In the genomic region with DNA sequence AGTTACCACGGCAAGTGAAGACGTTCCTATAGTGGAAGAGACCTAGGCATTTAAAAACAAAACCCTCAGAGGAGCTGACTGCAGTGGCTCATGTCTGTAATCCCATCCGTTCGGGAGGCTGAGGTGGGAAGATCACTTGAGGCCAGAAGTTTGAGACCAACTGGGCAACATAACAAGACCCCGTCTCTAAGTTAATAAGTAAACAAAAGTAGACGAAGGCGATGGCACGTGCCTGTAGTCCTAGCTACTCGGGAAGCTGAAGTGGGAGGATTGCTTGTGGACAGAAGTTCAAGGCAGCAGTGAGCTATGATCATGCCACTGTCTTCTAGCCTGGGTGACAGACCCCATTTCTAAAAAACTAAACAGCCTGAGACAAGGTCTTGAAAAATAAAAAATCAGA, we compare ENCODE assay signal across 21 cellular contexts. TPM values are rescaled to one million over a fixed set of nuclear protein-coding genes. Genes with fewer than 3 reads are reported as not detected.
DNase-seq lines count a peak whose midpoint lies in the region; ATAC-seq, FAIRE-seq and TF ChIP-seq lines count a peak whose summit lies in the region.
"Had no signal": no experiment of that assay in that cellular context is flagged by ENCODE, and none has a peak within 500 bp of the region (broad histone marks: within the 10 kb centered on the region; RNA-seq: fewer than 3 reads in every experiment).

No MANE protein-coding gene starts in this region.

- peaks cover 12% of the 10 kb centered on the region for H3K36me3 Mint-ChIP-seq in activated CD4-positive, alpha-beta memory T cell treated with anti-CD3 and anti-CD28 coated beads for 36 hours
- peaks cover 3% of the 10 kb centered on the region for H3K36me3 Mint-ChIP-seq in memory B cell

- intact Hi-C loops in HepG2 (cut with micrococcal nuclease; ENCODE audit: unreplicated experiment): no loop called here
- intact Hi-C loops in right lobe of liver (cut with DNase I): no loop called here
- intact Hi-C loops in activated CD4-positive, alpha-beta memory T cell treated with anti-CD3 and anti-CD28 coated beads for 36 hours (cut with micrococcal nuclease): loop anchor here (10.0 kb wide), 1 partner anchor 408 kb away; no protein-coding TSS in a partner anchor

- in situ Hi-C loops in HepG2 (cut with HindIII; ENCODE audit: extremely low pct_ligation_motif_present, low pct_unique_long_range_greater_than_20kb): no loop called here

- peaks cover 10% of the 10 kb centered on the region for H3K79me2 ChIP-seq in HepG2 (ENCODE audit: insufficient read depth, low read length)

- H3K4me3 ChIP-seq in HepG2 (replicated peaks in 1 of 3; ENCODE audit: insufficient read depth in 1 of 3, low read depth in 2 of 3, low read length in 3 of 3) (no peak overlapping the region), right lobe of liver (no peak overlapping the region)
- H3K4me3 ChIP-seq: esophagus muscularis mucosa, SJCRH30, stomach, upper lobe of left lung had no signal

- peaks cover 46% of the 10 kb centered on the region for H3K4me1 Mint-ChIP-seq in activated CD4-positive, alpha-beta memory T cell treated with anti-CD3 and anti-CD28 coated beads for 36 hours (ENCODE audit: low read depth)
- H3K4me1 Mint-ChIP-seq in memory B cell: peaks cover 27% of the 10 kb centered on the region

- no peak overlapping the region for H3K4me3 Mint-ChIP-seq in activated CD4-positive, alpha-beta memory T cell treated with anti-CD3 and anti-CD28 coated beads for 36 hours
- H3K4me3 Mint-ChIP-seq in memory B cell: peak overlapping the region; percentile 1
- H3K4me3 Mint-ChIP-seq: activated B cell treated with CpG ODN at 0.5 μM for 24 hours had no signal

- H3K4me2 ChIP-seq in HepG2 (ENCODE audit: low read depth, low read length): peak overlapping the region; percentile 23; the same call in 1 of the 2 replicates

- TF ChIP-seq CTCF in HepG2 (CRISPR knock-in tag; IDR thresholded peaks at IDR 0.05) (no peak), right lobe of liver (IDR thresholded peaks at IDR 0.05) (no peak)

- H4K20me1 ChIP-seq in HepG2 (ENCODE audit: insufficient read depth, low read length): 0 out of 2 replicates have a peak, but pooled peaks cover 3% of the 10 kb centered on the region

- no peak for FAIRE-seq in HepG2 (lab: Jason Lieb, UNC)
- FAIRE-seq: small intestine had no signal

- no peak for DNase-seq in HepG2 (ENCODE audit: low spot score)
- DNase-seq in right lobe of liver: no peak
- DNase-seq in activated CD4-positive, alpha-beta memory T cell treated with anti-CD3 and anti-CD28 coated beads for 36 hours: no peak
- DNase-seq in memory B cell (ENCODE audit: low spot score in 2 of 2): no peak
- no peak for DNase-seq in NCI-H446 treated with DMSO at 0.1 percent for 48 hours (lab: John Stamatoyannopoulos, UW)
- DNase-seq: activated B cell treated with CpG ODN at 0.5 μM for 24 hours; COR-L47; effector CD8-positive, alpha-beta T cell; H7; Kasumi-1; NCI-H1092 treated with DMSO at 0.1 percent for 48 hours; NCI-H2029; NCI-H226; small intestine; stomach; upper lobe of left lung had no signal

- no peaks in the 10 kb centered on the region for H3K9me3 Mint-ChIP-seq in activated CD4-positive, alpha-beta memory T cell treated with anti-CD3 and anti-CD28 coated beads for 36 hours
- H3K9me3 Mint-ChIP-seq in memory B cell: no peaks in the 10 kb centered on the region
- H3K9me3 Mint-ChIP-seq: activated B cell treated with CpG ODN at 0.5 μM for 24 hours had no signal

- CTCF ChIA-PET in HepG2 (lab: Yijun Ruan, JAX; ENCODE audit: low intra/inter-chr PET ratio, low total read pairs): no interaction called here
- CTCF ChIA-PET in activated CD4-positive, alpha-beta memory T cell treated with anti-CD3 and anti-CD28 coated beads for 36 hours (lab: Charles Lee): no interaction called here

- POLR2A ChIA-PET in HepG2 (lab: Yijun Ruan, JAX): no interaction called here
- POLR2A ChIA-PET in activated CD4-positive, alpha-beta memory T cell treated with anti-CD3 and anti-CD28 coated beads for 36 hours (lab: Charles Lee): no interaction called here

- no peak for TF ChIP-seq RAD21 in HepG2 (CRISPR knock-in tag; IDR thresholded peaks at IDR 0.05)

- TF ChIP-seq EP300 in HepG2 (IDR thresholded peaks at IDR 0.05; ENCODE audit: low read depth in 2 of 2, low read length in 2 of 2) (no peak), HepG2 (CRISPR knock-in tag; IDR thresholded peaks at IDR 0.05; ENCODE audit: borderline replicate concordance) (no peak)

- BruUV-seq in HepG2 (replicated peaks; lab: Mats Ljungman, UMichigan): no TSS peak

- no peak for TF ChIP-seq POLR2A in HepG2 (IDR thresholded peaks at IDR 0.05; ENCODE audit: insufficient read depth in 1 of 2, low read depth in 2 of 2, low read length in 2 of 2)
- TF ChIP-seq POLR2A in right lobe of liver (IDR thresholded peaks at IDR 0.05): no peak

- H3K27me3 Mint-ChIP-seq in activated CD4-positive, alpha-beta memory T cell treated with anti-CD3 and anti-CD28 coated beads for 36 hours: no peaks in the 10 kb centered on the region
- H3K27me3 Mint-ChIP-seq in memory B cell: no peaks in the 10 kb centered on the region
- H3K27me3 Mint-ChIP-seq: activated B cell treated with CpG ODN at 0.5 μM for 24 hours had no signal

- H3K36me3 ChIP-seq in HepG2 (replicated peaks in 1 of 2; ENCODE audit: control insufficient read depth in 1 of 2, insufficient read depth in 2 of 2, low read length in 2 of 2): no peaks in the 10 kb centered on the region
- H3K36me3 ChIP-seq in right lobe of liver: no peaks in the 10 kb centered on the region
- H3K36me3 ChIP-seq: esophagus muscularis mucosa, SJCRH30, upper lobe of left lung had no signal

- H3K9ac ChIP-seq in HepG2 (ENCODE audit: insufficient read depth, low read depth, low read length): no peak overlapping the region

- WGBS in HepG2 (ENCODE audit: low lambda C conversion rate): 21% methylated on average over 9 of the region's 9 CpGs
- WGBS in right lobe of liver (ENCODE audit: insufficient coverage, low coverage, low lambda C conversion rate, missing lambda C conversion rate): 36% methylated on average over 9 of the region's 9 CpGs

- no peaks in the 10 kb centered on the region for H3K9me3 ChIP-seq in HepG2 (ENCODE audit: low read length)
- H3K9me3 ChIP-seq in right lobe of liver: no peaks in the 10 kb centered on the region
- H3K9me3 ChIP-seq: esophagus muscularis mucosa, SJCRH30, stomach, upper lobe of left lung had no signal

- no peak overlapping the region for H3K27ac ChIP-seq in HepG2 (ENCODE audit: extremely low read length, insufficient read depth, low read length)
- no peak overlapping the region for H3K27ac ChIP-seq in right lobe of liver
- H3K27ac ChIP-seq: esophagus muscularis mucosa, SJCRH30, stomach, upper lobe of left lung had no signal

- H3K4me1 ChIP-seq in HepG2 (ENCODE audit: insufficient read depth, low read length) (peaks cover 32% of the 10 kb centered on the region), right lobe of liver (peaks cover 0 to 10% (median 2%) of the 10 kb centered on the region in 4 donors)
- H3K4me1 ChIP-seq: SJCRH30 had no signal

- H3K27ac Mint-ChIP-seq in activated CD4-positive, alpha-beta memory T cell treated with anti-CD3 and anti-CD28 coated beads for 36 hours: peak overlapping the region; percentile 40
- no peak overlapping the region for H3K27ac Mint-ChIP-seq in memory B cell
- H3K27ac Mint-ChIP-seq: activated B cell treated with CpG ODN at 0.5 μM for 24 hours had no signal

- H3K27me3 ChIP-seq in HepG2 (ENCODE audit: control insufficient read depth in 1 of 2, insufficient read depth in 2 of 2, low read length in 2 of 2) (no peaks in the 10 kb centered on the region; a peak in 1 of 5 replicates), right lobe of liver (no peaks in the 10 kb centered on the region)
- H3K27me3 ChIP-seq: esophagus muscularis mucosa, SJCRH30, stomach, upper lobe of left lung had no signal

- no peak overlapping the region for H2AFZ ChIP-seq in HepG2 (ENCODE audit: low read length)

- ATAC-seq in HepG2 (no peak), right lobe of liver (no peak), memory B cell (ENCODE audit: low read depth) (no peak), HG02798 (IDR thresholded peaks at IDR 0.05; ENCODE audit: poor library complexity, unreplicated experiment) (no peak), HG02678 (IDR thresholded peaks at IDR 0.05; ENCODE audit: unreplicated experiment) (no peak)
- ATAC-seq: Panc1 had no signal

RNA-seq across cellular contexts. Expression of gene ADSL, which starts 3.8 kb away (rescaled TPM):
- 174 and 246 TPM in 2 replicates for total RNA-seq in HepG2 (2016; rRNA removed; fragmentation: Illumina TruSeq; extraction: Trizol)
- total RNA-seq in HepG2 (2016; cell fraction: cytosol; rRNA removed; fragmentation: Illumina TruSeq; extraction: Trizol; ENCODE audit: low read depth): 48.4 and 50.9 TPM in 2 replicates
- total RNA-seq in HepG2 (2016; cell fraction: insoluble cytoplasmic fraction; rRNA removed; fragmentation: Illumina TruSeq; extraction: Trizol): 170 and 259 TPM in 2 replicates
- total RNA-seq in HepG2 (2016; cell fraction: membrane; rRNA removed; fragmentation: Illumina TruSeq; extraction: Trizol): 74.9 and 82.1 TPM in 2 replicates
- 104 TPM in 2 replicates for total RNA-seq in HepG2 (2016; cell fraction: nucleus; rRNA removed; fragmentation: Illumina TruSeq; extraction: Trizol)
- 123 and 126 TPM in 2 replicates for polyA plus RNA-seq in HepG2 (2011; rRNA removed)
- 146 and 165 TPM in 2 replicates for polyA plus RNA-seq in HepG2 (2011; cell fraction: cytosol; rRNA removed)
- 121 and 128 TPM in 2 replicates for polyA plus RNA-seq in HepG2 (2011; cell fraction: nucleus; rRNA removed)
- 85.3 and 95.9 TPM in 2 replicates for polyA plus RNA-seq in HepG2 (2012)
- 29.4 and 31.7 TPM in 2 replicates for polyA plus RNA-seq in HepG2 (2016; cell fraction: cytosol; fragmentation: Illumina TruSeq; extraction: Trizol; ENCODE audit: low read depth)
- polyA plus RNA-seq in HepG2 (2016; cell fraction: insoluble cytoplasmic fraction; fragmentation: Illumina TruSeq; extraction: Trizol; ENCODE audit: low read depth): 192 and 202 TPM in 2 replicates
- 40.9 and 42.5 TPM in 2 replicates for polyA plus RNA-seq in HepG2 (2016; cell fraction: membrane; fragmentation: Illumina TruSeq; extraction: Trizol; ENCODE audit: low read depth)
- 112 and 125 TPM in 2 replicates for polyA plus RNA-seq in HepG2 (2016; cell fraction: nucleus; fragmentation: Illumina TruSeq; extraction: Trizol; ENCODE audit: insufficient read depth, low read depth)
- polyA minus RNA-seq in HepG2 (2011; rRNA and poly(A)+ RNA removed; ENCODE audit: low replicate concordance): 148 and 183 TPM in 2 replicates
- polyA minus RNA-seq in HepG2 (2011; cell fraction: cytosol; rRNA and poly(A)+ RNA removed): 49.9 and 55.2 TPM in 2 replicates
- 79.3 and 97.1 TPM in 2 replicates for polyA minus RNA-seq in HepG2 (2011; cell fraction: nucleus; rRNA and poly(A)+ RNA removed)
- 10 to 100 TPM; 15.1 to 47.6 (median 24.9) TPM for total RNA-seq in right lobe of liver
- total RNA-seq in activated CD4-positive, alpha-beta memory T cell treated with anti-CD3 and anti-CD28 coated beads for 36 hours: 100 to 1,000 TPM; 143 to 146 TPM

RNA-seq across cellular contexts. Expression of gene SGSM3, which starts 27.9 kb away (rescaled TPM):
- total RNA-seq in HepG2 (2016; rRNA removed; fragmentation: Illumina TruSeq; extraction: Trizol) (10.8 and 15.7 TPM in 2 replicates), right lobe of liver (10 to 100 TPM; 19.3 to 27.1 (median 25.8) TPM)
- total RNA-seq in HepG2 (2016; cell fraction: cytosol; rRNA removed; fragmentation: Illumina TruSeq; extraction: Trizol; ENCODE audit: low read depth): 12.7 and 13.4 TPM in 2 replicates
- total RNA-seq in HepG2 (2016; cell fraction: insoluble cytoplasmic fraction; rRNA removed; fragmentation: Illumina TruSeq; extraction: Trizol): 8.1 and 17.9 TPM in 2 replicates
- 12.6 and 12.7 TPM in 2 replicates for total RNA-seq in HepG2 (2016; cell fraction: membrane; rRNA removed; fragmentation: Illumina TruSeq; extraction: Trizol)
- total RNA-seq in HepG2 (2016; cell fraction: nucleus; rRNA removed; fragmentation: Illumina TruSeq; extraction: Trizol): 18.0 and 19.9 TPM in 2 replicates
- 23.8 and 30.6 TPM in 2 replicates for polyA plus RNA-seq in HepG2 (2011; rRNA removed)
- polyA plus RNA-seq in HepG2 (2011; cell fraction: cytosol; rRNA removed): 8.3 and 16.1 TPM in 2 replicates
- polyA plus RNA-seq in HepG2 (2011; cell fraction: nucleus; rRNA removed): 265 and 362 TPM in 2 replicates
- polyA plus RNA-seq in HepG2 (2012): 12.7 and 19.1 TPM in 2 replicates
- 5.0 and 5.7 TPM in 2 replicates for polyA plus RNA-seq in HepG2 (2016; cell fraction: cytosol; fragmentation: Illumina TruSeq; extraction: Trizol; ENCODE audit: low read depth)
- polyA plus RNA-seq in HepG2 (2016; cell fraction: insoluble cytoplasmic fraction; fragmentation: Illumina TruSeq; extraction: Trizol; ENCODE audit: low read depth): 8.9 and 11.3 TPM in 2 replicates
- 8.8 and 9.1 TPM in 2 replicates for polyA plus RNA-seq in HepG2 (2016; cell fraction: membrane; fragmentation: Illumina TruSeq; extraction: Trizol; ENCODE audit: low read depth)
- 46.2 and 59.6 TPM in 2 replicates for polyA plus RNA-seq in HepG2 (2016; cell fraction: nucleus; fragmentation: Illumina TruSeq; extraction: Trizol; ENCODE audit: insufficient read depth, low read depth)
- 20.1 and 47.7 TPM in 2 replicates for polyA minus RNA-seq in HepG2 (2011; rRNA and poly(A)+ RNA removed; ENCODE audit: low replicate concordance)
- 3.8 and 6.1 TPM in 2 replicates for polyA minus RNA-seq in HepG2 (2011; cell fraction: cytosol; rRNA and poly(A)+ RNA removed)
- polyA minus RNA-seq in HepG2 (2011; cell fraction: nucleus; rRNA and poly(A)+ RNA removed): 22.9 and 34.2 TPM in 2 replicates
- 10 to 100 TPM; 53.2 to 55.4 TPM for total RNA-seq in activated CD4-positive, alpha-beta memory T cell treated with anti-CD3 and anti-CD28 coated beads for 36 hours
